24 cellular contexts compared by ENCODE assay signal in the genomic region with DNA sequence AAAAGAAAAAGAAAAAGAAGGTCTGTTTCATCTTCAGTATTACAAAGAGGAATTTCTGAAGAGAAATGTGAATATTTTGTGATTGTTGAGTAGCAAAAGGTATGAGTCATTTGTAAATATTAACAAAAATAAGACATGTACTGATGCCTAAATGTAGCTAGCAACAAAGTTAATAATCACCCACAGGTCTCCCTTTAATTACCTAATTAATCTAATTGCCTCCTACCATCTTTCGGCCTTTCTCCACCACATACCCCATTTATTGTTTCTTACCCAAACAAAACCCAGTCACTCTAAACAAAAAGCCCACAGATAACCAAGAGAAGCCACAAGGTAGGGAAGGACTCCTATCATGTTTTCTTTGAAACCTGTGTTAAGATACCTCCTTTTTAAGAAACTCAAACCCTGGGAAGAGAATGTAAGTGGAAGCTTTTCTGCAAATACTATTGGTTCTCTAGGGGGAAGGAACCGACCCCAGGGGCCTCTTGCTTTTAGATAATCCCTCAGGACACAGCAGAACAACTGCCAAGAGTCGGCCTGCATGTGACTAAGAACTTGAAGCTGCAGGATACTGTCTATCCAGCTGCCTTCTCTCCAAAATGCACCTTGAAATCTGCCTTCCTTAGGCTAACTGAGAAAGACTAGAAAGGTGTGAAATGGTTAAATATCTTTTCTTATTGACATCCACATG. TPM values are rescaled to one million over a fixed set of nuclear protein-coding genes. Genes with fewer than 3 reads are reported as not detected.
DNase-seq lines count a peak whose midpoint lies in the region; ATAC-seq and TF ChIP-seq lines count a peak whose summit lies in the region.
"Had no signal": no experiment of that assay in that cellular context is flagged by ENCODE, and none has a peak within 500 bp of the region (broad histone marks: within the 10 kb centered on the region; RNA-seq: fewer than 3 reads in every experiment).

No MANE protein-coding gene starts in this region.

- no peak for ATAC-seq in HG02759 (IDR thresholded peaks at IDR 0.05; ENCODE audit: unreplicated experiment)
- ATAC-seq in GM18907 (IDR thresholded peaks at IDR 0.05; ENCODE audit: unreplicated experiment): no peak
- ATAC-seq: naive thymus-derived CD4-positive, alpha-beta T cell; right cardiac atrium had no signal

- peak overlapping the region; percentile 54 for H3K27ac ChIP-seq in SJSA1
- H3K27ac ChIP-seq in smooth muscle cell (ENCODE audit: low read depth): peak overlapping the region; percentile 2
- H3K27ac ChIP-seq: 22Rv1, esophagus squamous epithelium, stomach, tibial nerve had no signal

- peak; percentile 23 for DNase-seq in DMS 273 (lab: John Stamatoyannopoulos, UW; ENCODE audit: unreplicated experiment)
- DNase-seq in DMS 273 treated with DMSO at 0.1 percent for 48 hours (lab: John Stamatoyannopoulos, UW): no peak
- peak in 1 of 2 experiments; percentile 63 for DNase-seq in SJSA1 (ENCODE audit: low read depth in 1 of 2, low spot score in 2 of 2)
- DNase-seq in fibroblast of villous mesenchyme (ENCODE audit: low read depth): peak; percentile 37
- no peak for DNase-seq in smooth muscle cell (lab: John Stamatoyannopoulos, UW; ENCODE audit: unreplicated experiment)
- no peak for DNase-seq in GM10266 (ENCODE audit: extremely low spot score)
- DNase-seq: activated CD4-positive, alpha-beta T cell treated with anti-CD3 and anti-CD28 coated beads, Interleukin-2, amount 10 ng/mL, durations not matched to agents 7 days and 5 days; AML-193; DND-41; esophagus squamous epithelium; GOT3; naive thymus-derived CD4-positive, alpha-beta T cell; NCI-H1436; NCI-H226; NCI-H774; right cardiac atrium; SIG-M5; stimulated activated CD4-positive, alpha-beta T cell treated with anti-CD3 and anti-CD28 coated beads, Interleukin-15, amount 100 ng/mL, for 24 hours; stomach; T-helper 1 cell had no signal

- no peak overlapping the region for H3K9ac ChIP-seq in smooth muscle cell (ENCODE audit: low read depth)

- H4K20me1 ChIP-seq in smooth muscle cell (ENCODE audit: low read depth): no peaks in the 10 kb centered on the region

- peak overlapping the region; percentile 39 for H2AFZ ChIP-seq in smooth muscle cell (ENCODE audit: low read depth)

- H3K79me2 ChIP-seq in smooth muscle cell (ENCODE audit: low read depth): no peaks in the 10 kb centered on the region

- no peaks in the 10 kb centered on the region for H3K9me3 ChIP-seq in SJSA1 (replicated peaks)
- H3K9me3 ChIP-seq in smooth muscle cell (replicated peaks; ENCODE audit: low read depth): no peaks in the 10 kb centered on the region
- H3K9me3 ChIP-seq: esophagus squamous epithelium, stomach, tibial nerve had no signal

- no peak overlapping the region for H3K4me3 ChIP-seq in SJSA1
- H3K4me3 ChIP-seq in fibroblast of villous mesenchyme (ENCODE audit: low read depth, low read length): no peak overlapping the region
- no peak overlapping the region for H3K4me3 ChIP-seq in smooth muscle cell
- H3K4me3 ChIP-seq: esophagus squamous epithelium, stomach, tibial nerve had no signal

- H3F3A ChIP-seq in smooth muscle cell (ENCODE audit: low read depth): no peaks in the 10 kb centered on the region

- TF ChIP-seq CTCF in fibroblast of villous mesenchyme (IDR thresholded peaks at IDR 0.05; ENCODE audit: insufficient read depth, low read depth, low read length): no peak
- TF ChIP-seq CTCF in smooth muscle cell (IDR thresholded peaks at IDR 0.05; ENCODE audit: borderline replicate concordance, insufficient read depth, poor library complexity, severe bottlenecking): no peak
- no peak for TF ChIP-seq CTCF in GM10266 (IDR thresholded peaks at IDR 0.05; ENCODE audit: control insufficient read depth, insufficient read depth, low read depth, missing control alignments)

- peaks cover 24% of the 10 kb centered on the region for H3K4me1 ChIP-seq in SJSA1 (replicated peaks)
- H3K4me1 ChIP-seq in smooth muscle cell (ENCODE audit: low read depth): peaks cover 7% of the 10 kb centered on the region

- no peaks in the 10 kb centered on the region for H3K36me3 ChIP-seq in SJSA1
- no peaks in the 10 kb centered on the region for H3K36me3 ChIP-seq in smooth muscle cell (ENCODE audit: low read depth)
- H3K36me3 ChIP-seq: esophagus squamous epithelium, stomach, tibial nerve had no signal

- H3K4me2 ChIP-seq in smooth muscle cell: no peak overlapping the region

- 34% methylated on average over 3 of the region's 3 CpGs for WGBS in smooth muscle cell (ENCODE audit: low lambda C conversion rate)

- H3K27me3 ChIP-seq in SJSA1 (replicated peaks) (no peaks in the 10 kb centered on the region), smooth muscle cell (ENCODE audit: low read depth) (no peaks in the 10 kb centered on the region)
- H3K27me3 ChIP-seq: esophagus squamous epithelium, stomach, tibial nerve had no signal

RNA-seq across cellular contexts. Expression of gene STK38, which starts 16.1 kb away (rescaled TPM):
- total RNA-seq in SJSA1 (2014; rRNA removed; shearing (Covaris generic)): 38.0 and 39.3 TPM in 2 replicates
- total RNA-seq in fibroblast of villous mesenchyme (32.9 and 55.3 TPM in 2 replicates), smooth muscle cell (34.6 and 38.3 TPM in 2 replicates)
- 30.8 and 34.5 TPM in 2 replicates for polyA plus RNA-seq in smooth muscle cell

RNA-seq across cellular contexts. Expression of gene SRSF3, which starts 30.8 kb away (rescaled TPM):
- 351 and 398 TPM in 2 replicates for total RNA-seq in SJSA1 (2014; rRNA removed; shearing (Covaris generic))
- total RNA-seq in fibroblast of villous mesenchyme: 445 and 462 TPM in 2 replicates
- total RNA-seq in smooth muscle cell: 158 and 178 TPM in 2 replicates
- 163 and 179 TPM in 2 replicates for polyA plus RNA-seq in smooth muscle cell

Comparison
In these comparisons a context has a peak if more than half of its experiments do, and no peak if none do; other contexts are left out.
1. DNase-seq: peak in DMS 273 (single experiment) and fibroblast of villous mesenchyme (single experiment); none in DMS 273 treated with DMSO at 0.1 percent for 48 hours (single experiment), smooth muscle cell (single experiment) and GM10266 (single experiment).